In genomic region chr10:31004611-31005193, GRCh38 we compare ENCODE assay signal across 2 cellular contexts.
TF ChIP-seq lines count a peak whose summit lies in the region.

No MANE protein-coding gene starts in this region.

TF ChIP-seq in SK-N-SH, 30 proteins besides CTCF, POLR2A, EP300 and RAD21 (continued from another document):
- TF ChIP-seq USF2 (IDR thresholded peaks at IDR 0.05; ENCODE audit: borderline replicate concordance, low read depth, low read length) (no peak), ELF1 (IDR thresholded peaks at IDR 0.05) (no peak)
TF ChIP-seq in SK-N-SH: peak in this region for 0.

TF ChIP-seq in SK-N-SH treated with all-trans-retinoic acid at 6 μM for 48 hours, 23 proteins besides CTCF, POLR2A, EP300 and RAD21 (continued from another document):
- TF ChIP-seq, protein P1, sequence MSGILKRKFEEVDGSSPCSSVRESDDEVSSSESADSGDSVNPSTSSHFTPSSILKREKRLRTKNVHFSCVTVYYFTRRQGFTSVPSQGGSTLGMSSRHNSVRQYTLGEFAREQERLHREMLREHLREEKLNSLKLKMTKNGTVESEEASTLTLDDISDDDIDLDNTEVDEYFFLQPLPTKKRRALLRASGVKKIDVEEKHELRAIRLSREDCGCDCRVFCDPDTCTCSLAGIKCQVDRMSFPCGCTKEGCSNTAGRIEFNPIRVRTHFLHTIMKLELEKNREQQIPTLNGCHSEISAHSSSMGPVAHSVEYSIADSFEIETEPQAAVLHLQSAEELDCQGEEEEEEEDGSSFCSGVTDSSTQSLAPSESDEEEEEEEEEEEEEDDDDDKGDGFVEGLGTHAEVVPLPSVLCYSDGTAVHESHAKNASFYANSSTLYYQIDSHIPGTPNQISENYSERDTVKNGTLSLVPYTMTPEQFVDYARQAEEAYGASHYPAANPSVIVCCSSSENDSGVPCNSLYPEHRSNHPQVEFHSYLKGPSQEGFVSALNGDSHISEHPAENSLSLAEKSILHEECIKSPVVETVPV (CRISPR knock-in tag; IDR thresholded peaks at IDR 0.05) = no peak
- TF ChIP-seq ZFP30 (CRISPR knock-in tag; IDR thresholded peaks at IDR 0.05) (no peak), SNAI2 (CRISPR knock-in tag; IDR thresholded peaks at IDR 0.05) (no peak), ESRRG (CRISPR knock-in tag; IDR thresholded peaks at IDR 0.05) (no peak), PATZ1 (CRISPR knock-in tag; IDR thresholded peaks at IDR 0.05; ENCODE audit: borderline replicate concordance) (no peak)
